ENCODE assay signal across 36 cellular contexts in genomic region chr12:50999139-50999538, GRCh38. TPM values are rescaled to one million over a fixed set of nuclear protein-coding genes. Genes with fewer than 3 reads are reported as not detected.
"Had no signal": no experiment of that assay in that cellular context is flagged by ENCODE, and none has a peak within 500 bp of the region (broad histone marks: within the 10 kb centered on the region; RNA-seq: fewer than 3 reads in every experiment).

No MANE protein-coding gene starts in this region.

- DNase-seq: activated CD4-positive, alpha-beta T cell treated with anti-CD3 and anti-CD28 coated beads for 48 hours; activated CD4-positive, CD25-positive, alpha-beta regulatory T cell; activated gamma-delta T cell treated with Interleukin-2 at 50 U/mL for 16 hours; activated T-cell treated with anti-CD3 and anti-CD28 coated beads for 4 hours; effector memory CD8-positive, alpha-beta T cell; erythroblast; left cardiac atrium; mammary epithelial cell; ovary; sigmoid colon; small intestine; stimulated activated CD4-positive, alpha-beta T cell treated with anti-CD3 and anti-CD28 coated beads, Interleukin-4, amount 100 ng/mL, for 24 hours; T-cell had no signal

- H3K4me1 ChIP-seq: ascending aorta, gastroesophageal sphincter, sigmoid colon, SJSA1, vagina had no signal

- H3K9me3 Mint-ChIP-seq: activated naive CD4-positive, alpha-beta T cell treated with anti-CD3 and anti-CD28 coated beads, Interleukin-2, amount 50 U/mL, for 72 hours; activated T-helper 1 cell treated with anti-CD3 and anti-CD28 coated beads, Interleukin-12 subunit alpha, Interleukin-12 subunit beta, Interleukin-2, Interleukin-4 antibody, amounts not matched to agents 30 ng/mL and 10 ng/mL and 1 ng/mL, durations not matched to agents 14 hours and 24 hours and 36 hours; brain; effector memory CD8-positive, alpha-beta T cell; nephron; stimulated activated effector memory CD8-positive, alpha-beta T cell treated with anti-CD3 and anti-CD28 coated beads, Interleukin-12 subunit alpha, Interleukin-12 subunit beta, amount 100 ng/mL, for 72 hours; T-cell; type B pancreatic cell had no signal

- H3K4me3 Mint-ChIP-seq: activated T-helper 1 cell treated with anti-CD3 and anti-CD28 coated beads, Interleukin-12 subunit alpha, Interleukin-12 subunit beta, Interleukin-2, Interleukin-4 antibody, amounts not matched to agents 30 ng/mL and 10 ng/mL and 1 ng/mL, durations not matched to agents 14 hours and 24 hours and 36 hours; brain; effector memory CD8-positive, alpha-beta T cell; nephron; stimulated activated effector memory CD8-positive, alpha-beta T cell treated with anti-CD3 and anti-CD28 coated beads, Interleukin-12 subunit alpha, Interleukin-12 subunit beta, amount 100 ng/mL, for 72 hours; T-cell; type B pancreatic cell had no signal

- H3K4me3 ChIP-seq: ascending aorta, coronary artery, gastroesophageal sphincter, hepatocyte, ovary, sigmoid colon, SJSA1, vagina had no signal

- H3K27me3 ChIP-seq: ascending aorta, gastroesophageal sphincter, hepatocyte, neutrophil, ovary, sigmoid colon, SJSA1, vagina had no signal

- ATAC-seq: activated naive CD4-positive, alpha-beta T cell treated with anti-CD3 and anti-CD28 coated beads, Interleukin-2, amount 50 U/mL, for 72 hours; effector memory CD8-positive, alpha-beta T cell; gastroesophageal sphincter; stimulated activated effector memory CD8-positive, alpha-beta T cell treated with anti-CD3 and anti-CD28 coated beads, Interleukin-12 subunit alpha, Interleukin-12 subunit beta, amount 100 ng/mL, for 72 hours; T-cell had no signal

- H3K36me3 ChIP-seq: ovary had no signal

- H3K27ac Mint-ChIP-seq: brain; nephron; progenitor cell of endocrine pancreas; stimulated activated effector memory CD8-positive, alpha-beta T cell treated with anti-CD3 and anti-CD28 coated beads, Interleukin-12 subunit alpha, Interleukin-12 subunit beta, amount 100 ng/mL, for 72 hours; T-cell; type B pancreatic cell had no signal

- H3K9me3 ChIP-seq: ascending aorta, gastroesophageal sphincter, neutrophil, ovary, sigmoid colon, SJSA1, vagina had no signal

- H3K27ac ChIP-seq: ascending aorta, coronary artery, gastroesophageal sphincter, hepatocyte, neutrophil, ovary, sigmoid colon, SJSA1, vagina had no signal

- H3K27me3 Mint-ChIP-seq: brain; effector memory CD8-positive, alpha-beta T cell; progenitor cell of endocrine pancreas; T-cell; type B pancreatic cell had no signal

- H3K4me1 Mint-ChIP-seq: brain, nephron, T-cell had no signal

RNA-seq across cellular contexts. Expression of gene HIGD1C, which starts 46.8 kb away (rescaled TPM):
- total RNA-seq: activated naive CD4-positive, alpha-beta T cell treated with anti-CD3 and anti-CD28 coated beads, Interleukin-2, amount 50 U/mL, for 72 hours; activated T-helper 1 cell treated with anti-CD3 and anti-CD28 coated beads, Interleukin-12 subunit alpha, Interleukin-12 subunit beta, Interleukin-2, Interleukin-4 antibody, amounts not matched to agents 30 ng/mL and 10 ng/mL and 1 ng/mL, durations not matched to agents 14 hours and 24 hours and 36 hours; ascending aorta; cardiac septum; cerebellum; fibroblast of lung; fibroblast of villous mesenchyme; gastroesophageal sphincter; hepatocyte; left cardiac atrium; liver; mammary epithelial cell; mucosa of gallbladder; ovary; progenitor cell of endocrine pancreas; renal cortical epithelial cell; sigmoid colon; SJSA1; T-cell; temporal lobe; vagina had no signal
- polyA plus RNA-seq: fibroblast of lung, hepatocyte, keratinocyte, liver, mammary epithelial cell, ovary, sigmoid colon, small intestine had no signal
